18 cellular contexts compared by ENCODE assay signal in genomic region chr11:7696424-7696823, GRCh38. TPM values are rescaled to one million over a fixed set of nuclear protein-coding genes. Genes with fewer than 3 reads are reported as not detected.
"Had no signal": no experiment of that assay in that cellular context is flagged by ENCODE, and none has a peak within 500 bp of the region (broad histone marks: within the 10 kb centered on the region; RNA-seq: fewer than 3 reads in every experiment).

No MANE protein-coding gene starts in this region.

- H3K9me3 ChIP-seq: gastroesophageal sphincter, heart right ventricle, left lung, thoracic aorta had no signal

- H3K4me3 ChIP-seq: cardiac muscle cell, gastroesophageal sphincter, heart right ventricle, left lung, smooth muscle cell, thoracic aorta had no signal

- ATAC-seq: esophagus mucosa, gastroesophageal sphincter, heart right ventricle, left lung, sciatic nerve, SK-N-SH treated with all-trans-retinoic acid at 6 μM for 48 hours had no signal

- DNase-seq: activated CD8-positive, alpha-beta memory T cell treated with anti-CD3 and anti-CD28 coated beads for 24 hours; activated gamma-delta T cell; amygdala; effector CD8-positive, alpha-beta T cell; heart right ventricle; left lung; midbrain; T-helper 1 cell; T-helper 9 cell had no signal

- H3K27me3 ChIP-seq: cardiac muscle cell had no signal

- H3K4me2 ChIP-seq: smooth muscle cell had no signal

- H3K36me3 ChIP-seq: cardiac muscle cell, gastroesophageal sphincter, heart right ventricle, left lung, thoracic aorta had no signal

- H3K27ac ChIP-seq: cardiac muscle cell, gastroesophageal sphincter, heart right ventricle, left lung, thoracic aorta had no signal

- H3K4me1 ChIP-seq: gastroesophageal sphincter, heart right ventricle, left lung had no signal

RNA-seq across cellular contexts. Expression of gene OVCH2, which starts 9.9 kb away (rescaled TPM):
- total RNA-seq: cardiac muscle cell, gastroesophageal sphincter, heart right ventricle, kidney epithelial cell, lung microvascular endothelial cell, sciatic nerve had no signal
- polyA plus RNA-seq: cardiac muscle cell, heart right ventricle had no signal
